8 cellular contexts compared by ENCODE assay signal in the genomic region with DNA sequence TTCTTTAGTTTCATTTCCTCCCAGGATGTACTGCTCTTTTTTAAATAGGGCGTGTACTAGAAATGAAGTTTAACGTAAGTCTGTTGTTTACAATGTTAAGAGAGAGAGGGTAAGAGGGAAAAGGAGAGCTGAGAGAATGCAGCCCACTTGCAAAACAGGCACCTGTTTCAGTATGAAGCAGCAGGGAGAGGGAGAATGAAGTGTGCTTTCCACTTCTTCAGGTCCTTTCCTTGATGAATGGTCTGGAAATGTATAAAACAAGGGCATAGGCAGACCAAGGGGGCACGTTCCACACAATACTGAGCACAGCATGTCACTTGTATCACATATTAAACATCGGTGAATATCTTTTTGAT. TPM values are rescaled to one million over a fixed set of nuclear protein-coding genes. Genes with fewer than 3 reads are reported as not detected.
DNase-seq lines count a peak whose midpoint lies in the region; ATAC-seq lines count a peak whose summit lies in the region.
"Had no signal": no experiment of that assay in that cellular context is flagged by ENCODE, and none has a peak within 500 bp of the region (broad histone marks: within the 10 kb centered on the region; RNA-seq: fewer than 3 reads in every experiment).

No MANE protein-coding gene starts in this region.

- peaks cover 54% of the 10 kb centered on the region for H3K36me3 Mint-ChIP-seq in activated CD4-positive, alpha-beta T cell treated with anti-CD3 and anti-CD28 coated beads, Interleukin-2, amount 10 ng/mL, durations not matched to agents 7 days and 5 days (ENCODE audit: low read depth)
- H3K36me3 Mint-ChIP-seq in naive B cell: peaks cover 0 to 4% of the 10 kb centered on the region in 2 donors

- peak overlapping the region; percentile 98 for H3K27ac Mint-ChIP-seq in activated CD4-positive, alpha-beta T cell treated with anti-CD3 and anti-CD28 coated beads, Interleukin-2, amount 10 ng/mL, durations not matched to agents 7 days and 5 days
- peak overlapping the region; percentile 76 to 99 (median 97) for H3K27ac Mint-ChIP-seq in naive B cell

- POLR2A ChIA-PET in activated CD4-positive, alpha-beta T cell treated with anti-CD3 and anti-CD28 coated beads, Interleukin-2, amount 10 ng/mL, durations not matched to agents 7 days and 5 days (lab: Charles Lee): interaction anchor here (0.6 to 1.6 kb wide), 5 partner anchors 30 to 118 kb away, joined by 4 to 11 read pairs (median 5); no protein-coding TSS in a partner anchor

- ATAC-seq in GM19035 (IDR thresholded peaks at IDR 0.05; ENCODE audit: unreplicated experiment): peak; percentile 41
- ATAC-seq in HG02973 (IDR thresholded peaks at IDR 0.05; ENCODE audit: unreplicated experiment): peak; percentile 48
- peak; percentile 76 to 77 for ATAC-seq in naive B cell (ENCODE audit: low read depth in 2 of 2)

- DNase-seq in activated CD4-positive, alpha-beta T cell treated with anti-CD3 and anti-CD28 coated beads, Interleukin-2, amount 10 ng/mL, durations not matched to agents 7 days and 5 days: peak; percentile 63
- DNase-seq in naive B cell (peak; percentile 66), T1000 (lab: John Stamatoyannopoulos, UW) (no peak), NCI-H2196 (lab: John Stamatoyannopoulos, UW; ENCODE audit: unreplicated experiment) (no peak), midbrain (lab: John Stamatoyannopoulos, UW) (no peak)

- H3K27me3 Mint-ChIP-seq in activated CD4-positive, alpha-beta T cell treated with anti-CD3 and anti-CD28 coated beads, Interleukin-2, amount 10 ng/mL, durations not matched to agents 7 days and 5 days: no peaks in the 10 kb centered on the region
- H3K27me3 Mint-ChIP-seq in naive B cell: no peaks in the 10 kb centered on the region

- no peaks in the 10 kb centered on the region for H3K9me3 Mint-ChIP-seq in activated CD4-positive, alpha-beta T cell treated with anti-CD3 and anti-CD28 coated beads, Interleukin-2, amount 10 ng/mL, durations not matched to agents 7 days and 5 days
- no peaks in the 10 kb centered on the region for H3K9me3 Mint-ChIP-seq in naive B cell

- CTCF ChIA-PET in activated CD4-positive, alpha-beta T cell treated with anti-CD3 and anti-CD28 coated beads, Interleukin-2, amount 10 ng/mL, durations not matched to agents 7 days and 5 days (lab: Charles Lee): interaction anchor here (0.7 to 3.6 kb wide), 4 partner anchors 28 to 780 kb away, joined by 3 to 10 read pairs (median 6); no protein-coding TSS in a partner anchor

- peak overlapping the region; percentile 95 for H3K4me3 Mint-ChIP-seq in activated CD4-positive, alpha-beta T cell treated with anti-CD3 and anti-CD28 coated beads, Interleukin-2, amount 10 ng/mL, durations not matched to agents 7 days and 5 days
- H3K4me3 Mint-ChIP-seq in naive B cell: peak overlapping the region; percentile 70 to 97 (median 92)

- H3K4me1 Mint-ChIP-seq in activated CD4-positive, alpha-beta T cell treated with anti-CD3 and anti-CD28 coated beads, Interleukin-2, amount 10 ng/mL, durations not matched to agents 7 days and 5 days: peaks cover 40% of the 10 kb centered on the region
- H3K4me1 Mint-ChIP-seq in naive B cell: peaks cover 40 to 56% (median 44%) of the 10 kb centered on the region in 3 donors

RNA-seq across cellular contexts. Expression of a gene that starts 2.0 kb away (rescaled TPM):
- 10 to 100 TPM; 67.0 to 73.3 TPM for total RNA-seq in activated CD4-positive, alpha-beta T cell treated with anti-CD3 and anti-CD28 coated beads, Interleukin-2, amount 10 ng/mL, durations not matched to agents 7 days and 5 days
- polyA plus RNA-seq in naive B cell (ENCODE audit: low read depth in 6 of 6): 10 to 100 TPM; 38.4 to 78.6 (median 51.0) TPM
- total RNA-seq: SK-MEL-5 had no signal

Comparison
In these comparisons a context has a peak if more than half of its experiments do, and no peak if none do; other contexts are left out.
1. DNase-seq: peak in activated CD4-positive, alpha-beta T cell treated with anti-CD3 and anti-CD28 coated beads, Interleukin-2, amount 10 ng/mL, durations not matched to agents 7 days and 5 days (single experiment) and naive B cell (single experiment); none in T1000 (single experiment), NCI-H2196 (single experiment) and midbrain (single experiment).
2. Peak in every context shown above with its lines, with median percentiles within 50 percentile points of each other: ATAC-seq.